Comparison of ENCODE assay signal across 8 cellular contexts in the genomic region with DNA sequence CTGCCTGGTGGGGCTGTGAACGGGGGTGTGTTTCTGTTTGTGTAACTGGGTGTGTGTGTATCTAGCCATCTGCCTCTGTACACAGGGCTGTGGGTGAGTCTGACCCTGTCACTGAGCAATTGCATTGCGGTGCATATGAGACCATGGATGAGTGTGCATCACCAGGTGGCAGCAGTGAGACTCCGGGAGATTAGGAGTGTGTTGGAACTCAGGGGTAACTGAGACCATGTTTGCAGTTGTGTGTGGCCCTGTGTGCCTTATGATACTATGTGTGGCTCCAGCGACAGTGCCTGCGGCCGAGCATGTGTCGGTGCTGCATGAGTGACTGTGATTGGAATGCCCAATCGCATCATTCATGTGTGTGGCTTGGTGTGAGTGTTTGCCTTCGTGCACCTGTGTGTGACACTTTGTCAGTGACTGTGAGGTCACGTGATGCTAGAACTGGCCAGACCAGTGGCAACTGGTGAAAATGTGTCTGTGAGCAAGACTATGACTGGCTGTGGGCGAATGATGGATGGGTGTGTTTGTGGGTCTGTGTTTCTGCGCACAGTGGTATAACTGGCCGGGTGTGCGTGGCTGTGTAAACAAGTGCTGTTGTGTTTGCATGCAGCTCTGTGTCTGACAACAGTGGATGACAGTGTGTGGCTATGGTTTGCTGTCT. TPM values are rescaled to one million over a fixed set of nuclear protein-coding genes. Genes with fewer than 3 reads are reported as not detected.
DNase-seq lines count a peak whose midpoint lies in the region; ATAC-seq lines count a peak whose summit lies in the region.

No MANE protein-coding gene starts in this region.

- DNase-seq in NCI-H345 (lab: John Stamatoyannopoulos, UW) (peak; percentile 5), NCI-H345 treated with DMSO at 0.1 percent for 48 hours (lab: John Stamatoyannopoulos, UW; ENCODE audit: unreplicated experiment) (no peak), OCI-M1 (lab: John Stamatoyannopoulos, UW) (peak; percentile 73), foreskin melanocyte (peak; percentile 32), occipital lobe (lab: John Stamatoyannopoulos, UW) (peak; percentile 69)
- DNase-seq in activated gamma-delta T cell treated with anti-CD3 and anti-CD28 coated beads, Interleukin-2, amount 50 U/mL, for 16 hours (ENCODE audit: low read depth): peak; percentile 34

- ATAC-seq in HG03175 (IDR thresholded peaks at IDR 0.05; ENCODE audit: unreplicated experiment) (peak; percentile 59), GM21526 (IDR thresholded peaks at IDR 0.05; ENCODE audit: low FRiP score, unreplicated experiment) (no peak)

RNA-seq across cellular contexts. Expression of a gene that starts 14.0 kb away (rescaled TPM):
- 13.6 TPM for total RNA-seq in occipital lobe

RNA-seq across cellular contexts. Expression of a gene that starts 24.9 kb away (rescaled TPM):
- total RNA-seq in occipital lobe: 4.4 TPM

RNA-seq across cellular contexts. Expression of a gene that starts 34.5 kb away (rescaled TPM):
- total RNA-seq in occipital lobe: 0.78 TPM
